In the genomic region with DNA sequence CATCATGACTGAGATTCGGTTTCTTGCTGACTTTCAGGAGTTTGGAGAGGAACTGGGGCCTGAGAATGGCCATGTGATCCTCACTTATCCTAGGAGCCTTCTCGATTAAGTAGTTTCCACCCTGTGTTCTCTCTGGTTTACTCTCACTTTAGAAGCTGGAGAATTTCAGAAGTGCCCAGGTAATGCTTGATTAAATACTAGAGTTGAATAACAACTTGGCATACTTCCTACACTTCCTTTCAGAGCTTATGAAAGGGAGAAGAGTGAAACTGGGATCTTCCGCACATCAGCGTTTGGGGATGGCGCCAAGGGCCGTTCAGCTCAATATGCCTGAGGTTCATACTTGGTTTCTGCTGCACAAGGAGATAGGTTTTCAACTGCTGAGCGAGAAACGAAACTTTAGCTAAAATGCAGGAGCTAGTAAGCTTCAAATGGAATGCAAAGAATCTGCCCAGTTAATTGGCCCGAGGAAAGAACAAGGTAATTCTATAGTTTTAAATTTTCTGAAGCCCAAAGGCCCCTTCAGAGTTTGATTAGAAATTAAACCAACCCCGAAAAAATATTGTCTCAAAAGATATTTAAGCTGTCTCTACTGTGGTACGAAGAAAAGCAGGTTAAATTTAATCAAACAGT, we compare ENCODE assay signal across 21 cellular contexts. TPM values are rescaled to one million over a fixed set of nuclear protein-coding genes. Genes with fewer than 3 reads are reported as not detected.
DNase-seq lines count a peak whose midpoint lies in the region; ATAC-seq and TF ChIP-seq lines count a peak whose summit lies in the region.
"Had no signal": no experiment of that assay in that cellular context is flagged by ENCODE, and none has a peak within 500 bp of the region (broad histone marks: within the 10 kb centered on the region; RNA-seq: fewer than 3 reads in every experiment).

No MANE protein-coding gene starts in this region.

- H3K27ac Mint-ChIP-seq in GM23338 = peak overlapping the region; percentile 94
- no peak overlapping the region for H3K27ac Mint-ChIP-seq in activated T-helper 1 cell treated with anti-CD3 and anti-CD28 coated beads, Interleukin-12 subunit alpha, Interleukin-12 subunit beta, Interleukin-2, Interleukin-4 antibody, amounts not matched to agents 30 ng/mL and 10 ng/mL and 1 ng/mL, durations not matched to agents 14 hours and 24 hours and 36 hours
- H3K27ac Mint-ChIP-seq: activated CD8-positive, alpha-beta memory T cell treated with anti-CD3 and anti-CD28 coated beads, Interleukin-2, amount 10 ng/mL, durations not matched to agents 7 days and 5 days had no signal

- no peaks in the 10 kb centered on the region for H3K27me3 ChIP-seq in GM23338 (ENCODE audit: insufficient read depth)
- H3K27me3 ChIP-seq in foreskin keratinocyte = no peaks in the 10 kb centered on the region
- no peaks in the 10 kb centered on the region for H3K27me3 ChIP-seq in neuronal stem cell (ENCODE audit: control insufficient read depth in 3 of 3, insufficient read depth in 3 of 3, low read depth in 1 of 3, low read length in 3 of 3)
- H3K27me3 ChIP-seq: ascending aorta, colonic mucosa, sigmoid colon had no signal

- no peaks in the 10 kb centered on the region for H3K36me3 Mint-ChIP-seq in GM23338 (ENCODE audit: low read depth)
- no peaks in the 10 kb centered on the region for H3K36me3 Mint-ChIP-seq in activated T-helper 1 cell treated with anti-CD3 and anti-CD28 coated beads, Interleukin-12 subunit alpha, Interleukin-12 subunit beta, Interleukin-2, Interleukin-4 antibody, amounts not matched to agents 30 ng/mL and 10 ng/mL and 1 ng/mL, durations not matched to agents 14 hours and 24 hours and 36 hours (ENCODE audit: low read depth)
- H3K36me3 Mint-ChIP-seq: activated CD8-positive, alpha-beta memory T cell treated with anti-CD3 and anti-CD28 coated beads, Interleukin-2, amount 10 ng/mL, durations not matched to agents 7 days and 5 days had no signal

- H3K4me2 ChIP-seq in GM23338 (0 out of 2 replicates have a peak overlapping the region, but pooled peaks have one; percentile 45), neuronal stem cell (ENCODE audit: insufficient read depth, low read length, poor library complexity, severe bottlenecking) (no peak overlapping the region)

- ATAC-seq in GM23338 = peak; percentile 35
- ATAC-seq in foreskin keratinocyte = peak; percentile 43
- no peak for ATAC-seq in HG02798 (IDR thresholded peaks at IDR 0.05; ENCODE audit: poor library complexity, unreplicated experiment)
- ATAC-seq: activated CD8-positive, alpha-beta memory T cell treated with anti-CD3 and anti-CD28 coated beads, Interleukin-2, amount 10 ng/mL, durations not matched to agents 7 days and 5 days had no signal

- H3K36me3 ChIP-seq in GM23338 (ENCODE audit: insufficient read depth) (no peaks in the 10 kb centered on the region), neuronal stem cell (replicated peaks in 1 of 2; ENCODE audit: control insufficient read depth in 2 of 2, insufficient read depth in 2 of 2, low read length in 2 of 2) (no peaks in the 10 kb centered on the region)
- H3K36me3 ChIP-seq: ascending aorta, colonic mucosa, sigmoid colon, SJSA1 had no signal

- H2AFZ ChIP-seq in GM23338 (peak overlapping the region; percentile 67; the same call in 1 of the 2 replicates), neuronal stem cell (ENCODE audit: low read length) (no peak overlapping the region)

- no peaks in the 10 kb centered on the region for H3K27me3 Mint-ChIP-seq in GM23338 (ENCODE audit: insufficient read depth, low read depth, poor library complexity)
- H3K27me3 Mint-ChIP-seq in activated T-helper 1 cell treated with anti-CD3 and anti-CD28 coated beads, Interleukin-12 subunit alpha, Interleukin-12 subunit beta, Interleukin-2, Interleukin-4 antibody, amounts not matched to agents 30 ng/mL and 10 ng/mL and 1 ng/mL, durations not matched to agents 14 hours and 24 hours and 36 hours (ENCODE audit: insufficient read depth) = no peaks in the 10 kb centered on the region
- H3K27me3 Mint-ChIP-seq: activated CD8-positive, alpha-beta memory T cell treated with anti-CD3 and anti-CD28 coated beads, Interleukin-2, amount 10 ng/mL, durations not matched to agents 7 days and 5 days had no signal

- H3K9me3 Mint-ChIP-seq in GM23338 = no peaks in the 10 kb centered on the region
- H3K9me3 Mint-ChIP-seq in activated T-helper 1 cell treated with anti-CD3 and anti-CD28 coated beads, Interleukin-12 subunit alpha, Interleukin-12 subunit beta, Interleukin-2, Interleukin-4 antibody, amounts not matched to agents 30 ng/mL and 10 ng/mL and 1 ng/mL, durations not matched to agents 14 hours and 24 hours and 36 hours = no peaks in the 10 kb centered on the region
- H3K9me3 Mint-ChIP-seq: neural crest cell had no signal

- H2BK15ac ChIP-seq in neuronal stem cell (ENCODE audit: low read length) = no peak overlapping the region

- no peak overlapping the region for H2BK120ac ChIP-seq in neuronal stem cell (ENCODE audit: low read depth, low read length)

- H3K18ac ChIP-seq in neuronal stem cell (ENCODE audit: low read length) = no peak overlapping the region

- no peak overlapping the region for H2BK12ac ChIP-seq in neuronal stem cell (ENCODE audit: low read length)

- intact Hi-C loops in activated T-helper 1 cell treated with anti-CD3 and anti-CD28 coated beads, Interleukin-12 subunit alpha, Interleukin-12 subunit beta, Interleukin-2, Interleukin-4 antibody, amounts not matched to agents 30 ng/mL and 10 ng/mL and 1 ng/mL, durations not matched to agents 14 hours and 24 hours and 36 hours (cut with micrococcal nuclease) = no loop called here

- no peak overlapping the region for H3K4me3 Mint-ChIP-seq in GM23338
- no peak overlapping the region for H3K4me3 Mint-ChIP-seq in activated T-helper 1 cell treated with anti-CD3 and anti-CD28 coated beads, Interleukin-12 subunit alpha, Interleukin-12 subunit beta, Interleukin-2, Interleukin-4 antibody, amounts not matched to agents 30 ng/mL and 10 ng/mL and 1 ng/mL, durations not matched to agents 14 hours and 24 hours and 36 hours
- H3K4me3 Mint-ChIP-seq: activated CD8-positive, alpha-beta memory T cell treated with anti-CD3 and anti-CD28 coated beads, Interleukin-2, amount 10 ng/mL, durations not matched to agents 7 days and 5 days; neural crest cell had no signal

- H3K4me3 ChIP-seq in GM23338 (no peak overlapping the region), neuronal stem cell (ENCODE audit: low read length in 2 of 2) (no peak overlapping the region)
- H3K4me3 ChIP-seq: ascending aorta, colonic mucosa, sigmoid colon, SJSA1 had no signal

- H3K27ac ChIP-seq in GM23338 (ENCODE audit: low read depth) (0 out of 2 replicates have a peak overlapping the region, but pooled peaks have one; percentile 39), VCaP (0 out of 2 replicates have a peak overlapping the region, but pooled peaks have one; percentile 7), foreskin keratinocyte (peak overlapping the region; percentile 36), neuronal stem cell (replicated peaks; ENCODE audit: low read length) (peak overlapping the region; percentile 26)
- H3K27ac ChIP-seq: ascending aorta, colonic mucosa, SJSA1 had no signal

- no CpG with 5 or more reads among the region's 11 CpGs for whole genome bisulfite sequencing in neuronal stem cell (ENCODE audit: extremely low coverage in 2 of 2, insufficient read length in 2 of 2, insufficient replicate concordance in 1 of 2), 2 donors

- in situ Hi-C loops in ACHN (cut with HindIII; ENCODE audit: low pct_ligation_motif_present, low pct_unique_long_range_greater_than_20kb, low sequenced_read_pairs) = no loop called here

- peak; percentile 52 for DNase-seq in GM23338 (ENCODE audit: low spot score)
- peak; percentile 10 to 35 for DNase-seq in foreskin keratinocyte
- DNase-seq in neuronal stem cell (ENCODE audit: low spot score) = peak; percentile 8
- no peak for DNase-seq in ACHN
- no peak for DNase-seq in activated T-helper 1 cell treated with anti-CD3 and anti-CD28 coated beads, Interleukin-12 subunit alpha, Interleukin-12 subunit beta, Interleukin-2, Interleukin-4 antibody, amounts not matched to agents 30 ng/mL and 10 ng/mL and 1 ng/mL, durations not matched to agents 14 hours and 24 hours and 36 hours (ENCODE audit: low spot score)
- no peak for DNase-seq in activated T-cell treated with anti-CD3 and anti-CD28 coated beads, Interleukin-2, amount 50 U/mL, for 1 hour
- DNase-seq: activated CD4-positive, alpha-beta T cell treated with anti-CD3 and anti-CD28 coated beads for 1 hour; activated CD8-positive, alpha-beta memory T cell treated with anti-CD3 and anti-CD28 coated beads, Interleukin-2, amount 10 ng/mL, durations not matched to agents 7 days and 5 days; activated naive CD4-positive, alpha-beta T cell treated with Interleukin-2 at 50 U/mL for 16 hours; colonic mucosa; NCI-H1436; NCI-H446 treated with DMSO at 0.1 percent for 48 hours; OCI-M1; sigmoid colon; stimulated activated CD4-positive, alpha-beta T cell treated with anti-CD3 and anti-CD28 coated beads, Interleukin-2, amount 100 ng/mL, for 24 hours had no signal

- H3K4me1 Mint-ChIP-seq in GM23338 = peaks cover 18% of the 10 kb centered on the region
- H3K4me1 Mint-ChIP-seq in activated T-helper 1 cell treated with anti-CD3 and anti-CD28 coated beads, Interleukin-12 subunit alpha, Interleukin-12 subunit beta, Interleukin-2, Interleukin-4 antibody, amounts not matched to agents 30 ng/mL and 10 ng/mL and 1 ng/mL, durations not matched to agents 14 hours and 24 hours and 36 hours (ENCODE audit: low read depth) = no peaks in the 10 kb centered on the region
- H3K4me1 Mint-ChIP-seq: activated CD8-positive, alpha-beta memory T cell treated with anti-CD3 and anti-CD28 coated beads, Interleukin-2, amount 10 ng/mL, durations not matched to agents 7 days and 5 days; neural crest cell had no signal

- H3K9ac ChIP-seq in neuronal stem cell (ENCODE audit: low read depth, low read length, poor library complexity) = no peak overlapping the region

- H3K79me2 ChIP-seq in GM23338 (replicated peaks; ENCODE audit: insufficient read depth) = no peaks in the 10 kb centered on the region

- H3K79me1 ChIP-seq in neuronal stem cell (ENCODE audit: low read depth, low read length) = no peaks in the 10 kb centered on the region

- H2BK5ac ChIP-seq in neuronal stem cell (ENCODE audit: low read length) = no peak overlapping the region

- H4K20me1 ChIP-seq in GM23338 (replicated peaks; ENCODE audit: insufficient read depth) = no peaks in the 10 kb centered on the region

- no peak overlapping the region for H3K14ac ChIP-seq in neuronal stem cell (ENCODE audit: low read length)

- H4K8ac ChIP-seq in neuronal stem cell (ENCODE audit: low read depth, low read length) = no peak overlapping the region

- H4K91ac ChIP-seq in neuronal stem cell (ENCODE audit: low read depth, low read length, poor library complexity) = no peak overlapping the region

- H3K9me3 ChIP-seq in neuronal stem cell (replicated peaks in 1 of 2; ENCODE audit: control insufficient read depth in 2 of 2, insufficient read depth in 1 of 2, low read depth in 1 of 2, low read length in 2 of 2) = no peaks in the 10 kb centered on the region
- H3K9me3 ChIP-seq: ascending aorta, colonic mucosa, sigmoid colon, SJSA1 had no signal

- no peak overlapping the region for H2AK5ac ChIP-seq in neuronal stem cell (ENCODE audit: low read depth, low read length)

- H3K9me2 ChIP-seq in GM23338 (ENCODE audit: insufficient read depth) = no peaks in the 10 kb centered on the region

- H3K4me1 ChIP-seq in GM23338 (ENCODE audit: insufficient read depth) (peaks cover 12% of the 10 kb centered on the region), foreskin keratinocyte (peaks cover 18% of the 10 kb centered on the region), neuronal stem cell (ENCODE audit: control insufficient read depth in 2 of 2, insufficient read depth in 1 of 2, low read depth in 1 of 2, low read length in 2 of 2) (peaks cover 2 to 5% of the 10 kb centered on the region in 2 donors)
- H3K4me1 ChIP-seq: ascending aorta, colonic mucosa, sigmoid colon, SJSA1 had no signal

- no peak overlapping the region for H3K4ac ChIP-seq in neuronal stem cell (ENCODE audit: low read length)

- no peaks in the 10 kb centered on the region for H3F3A ChIP-seq in GM23338 (replicated peaks; ENCODE audit: low read depth)

- no peak for TF ChIP-seq CTCF in GM23338 (conservative IDR thresholded peaks at IDR 0.05; ENCODE audit: low read depth in 2 of 2)
- TF ChIP-seq CTCF in VCaP (conservative IDR thresholded peaks at IDR 0.05) = no peak
- TF ChIP-seq CTCF in foreskin keratinocyte (conservative IDR thresholded peaks at IDR 0.05) = no peak

- H3K23ac ChIP-seq in neuronal stem cell (ENCODE audit: low read depth, low read length, poor library complexity) = no peak overlapping the region

RNA-seq across cellular contexts. Expression of a gene that starts 0.8 kb away (rescaled TPM):
- not detected in 2 replicates for total RNA-seq in GM23338 (2014; rRNA removed; shearing (Covaris generic))
- polyA plus RNA-seq in GM23338 (2016; fragmentation: Nextera tagmentation; extraction: Ambion mirVana) (not detected in 2 replicates), foreskin keratinocyte (0.07 and 0.14 TPM in 2 replicates)
- 0.31 and 0.39 TPM in 2 replicates for total RNA-seq in foreskin keratinocyte
- polyA plus RNA-seq in neuronal stem cell (2013, experiment 1 of 2) = 0.04 TPM
- not detected for polyA plus RNA-seq in neuronal stem cell (2013, experiment 2 of 2)
- total RNA-seq in activated T-helper 1 cell treated with anti-CD3 and anti-CD28 coated beads, Interleukin-12 subunit alpha, Interleukin-12 subunit beta, Interleukin-2, Interleukin-4 antibody, amounts not matched to agents 30 ng/mL and 10 ng/mL and 1 ng/mL, durations not matched to agents 14 hours and 24 hours and 36 hours = not detected in 2 replicates
- total RNA-seq: activated CD8-positive, alpha-beta memory T cell treated with anti-CD3 and anti-CD28 coated beads, Interleukin-2, amount 10 ng/mL, durations not matched to agents 7 days and 5 days; ascending aorta; mesenteric fat pad; neural crest cell; sigmoid colon; SJSA1 had no signal
- polyA plus RNA-seq: sigmoid colon had no signal

Comparison
In these comparisons a context has a peak if more than half of its experiments do, and no peak if none do; other contexts are left out.
1. DNase-seq: peak in GM23338 (single experiment), foreskin keratinocyte (2 of 2) and neuronal stem cell (single experiment); none in ACHN (single experiment), activated T-helper 1 cell treated with anti-CD3 and anti-CD28 coated beads, Interleukin-12 subunit alpha, Interleukin-12 subunit beta, Interleukin-2, Interleukin-4 antibody, amounts not matched to agents 30 ng/mL and 10 ng/mL and 1 ng/mL, durations not matched to agents 14 hours and 24 hours and 36 hours (single experiment) and activated T-cell treated with anti-CD3 and anti-CD28 coated beads, Interleukin-2, amount 50 U/mL, for 1 hour (single experiment).
2. Peak in every context shown above with its lines, with median percentiles within 50 percentile points of each other: H3K27ac ChIP-seq.